In genomic region chr7:151800391-151800790, GRCh38 we compare ENCODE assay signal across 14 cellular contexts.
DNase-seq lines count a peak whose midpoint lies in the region; ATAC-seq and TF ChIP-seq lines count a peak whose summit lies in the region.
"Had no signal": no experiment of that assay in that cellular context is flagged by ENCODE, and none has a peak within 500 bp of the region (broad histone marks: within the 10 kb centered on the region; RNA-seq: fewer than 3 reads in every experiment).

No MANE protein-coding gene starts in this region.

- H3K27me3 Mint-ChIP-seq in CD14-positive monocyte (ENCODE audit: low read depth in 3 of 3) (no peaks in the 10 kb centered on the region), neural progenitor cell (ENCODE audit: insufficient read depth, low read depth) (peaks cover 8% of the 10 kb centered on the region)
- H3K27me3 Mint-ChIP-seq in dendritic cell treated with granulocyte-macrophage colony-stimulating factor and Interleukin-4, amounts not matched to agents 40 ng/mL and 50 ng/mL, for 4 days = no peaks in the 10 kb centered on the region
- H3K27me3 Mint-ChIP-seq: CD8-positive, alpha-beta memory T cell had no signal

- peaks cover 32 to 40% of the 10 kb centered on the region in 2 donors for H3K36me3 Mint-ChIP-seq in CD14-positive monocyte
- peaks cover 23% of the 10 kb centered on the region for H3K36me3 Mint-ChIP-seq in dendritic cell treated with granulocyte-macrophage colony-stimulating factor and Interleukin-4, amounts not matched to agents 40 ng/mL and 50 ng/mL, for 4 days (ENCODE audit: low read depth)
- H3K36me3 Mint-ChIP-seq in neural progenitor cell = no peaks in the 10 kb centered on the region

- no peaks in the 10 kb centered on the region for H3K79me2 ChIP-seq in neural progenitor cell (ENCODE audit: low read depth)

- no peak overlapping the region for H3K4me2 ChIP-seq in neural progenitor cell

- ATAC-seq in Right ventricle myocardium superior (ENCODE audit: poor library complexity) = no peak
- ATAC-seq: HCT116 had no signal

- TF ChIP-seq CTCF in right atrium auricular region (IDR thresholded peaks at IDR 0.05) = no peak
- TF ChIP-seq CTCF in CD14-positive monocyte (IDR thresholded peaks at IDR 0.05) = no peak
- no peak for TF ChIP-seq CTCF in neural progenitor cell (IDR thresholded peaks at IDR 0.05)

- H3K4me3 Mint-ChIP-seq in CD14-positive monocyte (no peak overlapping the region), neural progenitor cell (peak overlapping the region; percentile 64)
- H3K4me3 Mint-ChIP-seq in dendritic cell treated with granulocyte-macrophage colony-stimulating factor and Interleukin-4, amounts not matched to agents 40 ng/mL and 50 ng/mL, for 4 days = no peak overlapping the region
- H3K4me3 Mint-ChIP-seq: CD8-positive, alpha-beta memory T cell had no signal

- no peaks in the 10 kb centered on the region for H4K20me1 ChIP-seq in neural progenitor cell (ENCODE audit: low read depth)

- H3K27ac ChIP-seq in right atrium auricular region (no peak overlapping the region), neural progenitor cell (no peak overlapping the region)
- H3K27ac ChIP-seq: 22Rv1 had no signal

- DNase-seq in Right ventricle myocardium superior (peak; percentile 6), right atrium auricular region (ENCODE audit: low spot score) (no peak), CD14-positive monocyte (ENCODE audit: low spot score) (no peak), neural progenitor cell (ENCODE audit: low spot score) (no peak), OCI-M1 (lab: John Stamatoyannopoulos, UW) (no peak), NCI-H2029 treated with DMSO at 0.1 percent for 48 hours (lab: John Stamatoyannopoulos, UW) (no peak)
- DNase-seq in stimulated activated naive CD4-positive, alpha-beta T cell treated with Interleukin-2 at 50 U/mL for 16 hours (lab: John Stamatoyannopoulos, UW) = no peak
- DNase-seq: Caco-2; CD8-positive, alpha-beta memory T cell; DND-41; GDM1 had no signal

- H3K9ac ChIP-seq in neural progenitor cell = no peak overlapping the region

- peak overlapping the region in 5 of 7 donors; percentile 35 to 99 (median 54) for H3K27ac Mint-ChIP-seq in CD14-positive monocyte
- H3K27ac Mint-ChIP-seq in dendritic cell treated with granulocyte-macrophage colony-stimulating factor and Interleukin-4, amounts not matched to agents 40 ng/mL and 50 ng/mL, for 4 days = peak overlapping the region; percentile 21
- H3K27ac Mint-ChIP-seq in neural progenitor cell = no peak overlapping the region

- H3K4me1 ChIP-seq in right atrium auricular region (peaks cover 0 to 23% of the 10 kb centered on the region in 2 donors), neural progenitor cell (no peaks in the 10 kb centered on the region)

- H3K9me3 ChIP-seq in right atrium auricular region (no peaks in the 10 kb centered on the region), neural progenitor cell (ENCODE audit: low read depth) (no peaks in the 10 kb centered on the region)
- H3K9me3 ChIP-seq: Caco-2 had no signal

- H3F3A ChIP-seq in neural progenitor cell (ENCODE audit: low read depth) = no peaks in the 10 kb centered on the region

- no peak overlapping the region for H2AFZ ChIP-seq in neural progenitor cell (replicated peaks)

- H3K4me3 ChIP-seq in right atrium auricular region (no peak overlapping the region), neural progenitor cell (no peak overlapping the region)

- no peaks in the 10 kb centered on the region for H3K36me3 ChIP-seq in right atrium auricular region
- no peaks in the 10 kb centered on the region for H3K36me3 ChIP-seq in neural progenitor cell

- H3K27me3 ChIP-seq in right atrium auricular region = no peaks in the 10 kb centered on the region
- H3K27me3 ChIP-seq in neural progenitor cell = no peaks in the 10 kb centered on the region

- H3K9me3 Mint-ChIP-seq in CD14-positive monocyte = peaks cover 0 to 7% (median 3%) of the 10 kb centered on the region in 7 donors
- no peaks in the 10 kb centered on the region for H3K9me3 Mint-ChIP-seq in dendritic cell treated with granulocyte-macrophage colony-stimulating factor and Interleukin-4, amounts not matched to agents 40 ng/mL and 50 ng/mL, for 4 days
- H3K9me3 Mint-ChIP-seq in neural progenitor cell = no peaks in the 10 kb centered on the region
- H3K9me3 Mint-ChIP-seq: CD8-positive, alpha-beta memory T cell had no signal

- intact Hi-C loops in Right ventricle myocardium superior (cut with DNase I) = no loop called here
- intact Hi-C loops in CD14-positive monocyte (cut with micrococcal nuclease) = loop anchor here in 1 of 2 donors (10.0 kb wide), 1 partner anchor 124 kb away; no protein-coding TSS in a partner anchor
- intact Hi-C loops in dendritic cell treated with granulocyte-macrophage colony-stimulating factor and Interleukin-4, amounts not matched to agents 40 ng/mL and 50 ng/mL, for 4 days (cut with micrococcal nuclease) = no loop called here

- H3K4me1 Mint-ChIP-seq in CD14-positive monocyte (peaks cover 54% of the 10 kb centered on the region), neural progenitor cell (peaks cover 6% of the 10 kb centered on the region)
- peaks cover 82% of the 10 kb centered on the region for H3K4me1 Mint-ChIP-seq in dendritic cell treated with granulocyte-macrophage colony-stimulating factor and Interleukin-4, amounts not matched to agents 40 ng/mL and 50 ng/mL, for 4 days (ENCODE audit: low read depth)
